Comparison of ENCODE assay signal across 16 cellular contexts in genomic region chr2:69525261-69525660, GRCh38.
DNase-seq lines count a peak whose midpoint lies in the region; ATAC-seq and TF ChIP-seq lines count a peak whose summit lies in the region.
"Had no signal": no experiment of that assay in that cellular context is flagged by ENCODE, and none has a peak within 500 bp of the region (broad histone marks: within the 10 kb centered on the region; RNA-seq: fewer than 3 reads in every experiment).

No MANE protein-coding gene starts in this region.

- H3K14ac ChIP-seq in H9 (ENCODE audit: insufficient read depth, low read length): no peak overlapping the region

- no peak overlapping the region for H3K23ac ChIP-seq in H9 (ENCODE audit: insufficient read length, low read depth, low read length)

- peaks cover 30 to 39% of the 10 kb centered on the region in 2 experiments for H3K4me1 Mint-ChIP-seq in H9

- H2BK5ac ChIP-seq in H9 (ENCODE audit: insufficient read length, low read length): no peak overlapping the region

- no peak overlapping the region for H4K91ac ChIP-seq in H9 (ENCODE audit: insufficient read length, low read depth, low read length)

- H3K27me3 ChIP-seq in H9 (ENCODE audit: insufficient read depth, low read length): no peaks in the 10 kb centered on the region
- H3K27me3 ChIP-seq in smooth muscle cell (ENCODE audit: low read depth): no peaks in the 10 kb centered on the region
- H3K27me3 ChIP-seq: BE2C had no signal

- peak overlapping the region; percentile 21 for H3K4me2 ChIP-seq in H9 (ENCODE audit: insufficient read depth, insufficient read length, low read length)
- H3K4me2 ChIP-seq in smooth muscle cell: no peak overlapping the region
- H3K4me2 ChIP-seq: SK-N-SH had no signal

- H3K23me2 ChIP-seq in H9 (ENCODE audit: insufficient read length, low read depth, low read length, poor library complexity, severe bottlenecking): no peaks in the 10 kb centered on the region

- DNase-seq in H9 (no peak), amniotic epithelial cell (ENCODE audit: low read depth) (peak; percentile 74), epithelial cell of esophagus (ENCODE audit: low read depth) (peak; percentile 41), smooth muscle cell (lab: John Stamatoyannopoulos, UW; ENCODE audit: unreplicated experiment) (no peak), kidney tubule cell (ENCODE audit: low spot score) (no peak)
- DNase-seq in NK-92 treated with Interleukin-12 subunit alpha and Interleukin-12 subunit beta, amount 100 ng/mL, for 24 hours (lab: John Stamatoyannopoulos, UW): no peak
- DNase-seq: BE2C; CD8-positive, alpha-beta memory T cell; NCI-H1105 treated with DMSO at 0.1 percent for 48 hours; NCI-H1694 treated with DMSO at 0.1 percent for 48 hours; NCI-H345; NCI-H526 treated with DMSO at 0.1 percent for 48 hours; SHP77; SK-N-SH had no signal

- H3F3A ChIP-seq in smooth muscle cell (ENCODE audit: low read depth): no peaks in the 10 kb centered on the region

- H3K4me3 ChIP-seq in epithelial cell of esophagus (ENCODE audit: low read length) (no peak overlapping the region), smooth muscle cell (no peak overlapping the region)
- H3K4me3 ChIP-seq: HAP-1 had no signal

- peak overlapping the region; percentile 78 to 98 (median 86); a peak in 5 of 7 replicates for H3K27ac Mint-ChIP-seq in H9

- no peak overlapping the region for H3K18ac ChIP-seq in H9 (ENCODE audit: insufficient read length, low read depth, low read length)

- no peak for ATAC-seq in HG02852 (IDR thresholded peaks at IDR 0.05; ENCODE audit: unreplicated experiment)

- H3K9ac ChIP-seq in H9 (ENCODE audit: extremely low read depth, insufficient read length, low read length) (no peak overlapping the region), smooth muscle cell (ENCODE audit: low read depth) (no peak overlapping the region)
- H3K9ac ChIP-seq: SK-N-SH had no signal

- H4K20me1 ChIP-seq in H9 (ENCODE audit: control insufficient read depth, insufficient read depth, insufficient read length): no peaks in the 10 kb centered on the region
- H4K20me1 ChIP-seq in smooth muscle cell (ENCODE audit: low read depth): no peaks in the 10 kb centered on the region

- H3K56ac ChIP-seq in H9 (ENCODE audit: insufficient read length, low read depth, low read length): no peak overlapping the region

- TF ChIP-seq CTCF in H9 (conservative IDR thresholded peaks at IDR 0.05): no peak
- no peak for TF ChIP-seq CTCF in epithelial cell of esophagus (IDR thresholded peaks at IDR 0.05; ENCODE audit: insufficient read depth, low read depth, low read length, missing control alignments)
- no peak for TF ChIP-seq CTCF in smooth muscle cell (IDR thresholded peaks at IDR 0.05; ENCODE audit: borderline replicate concordance, insufficient read depth, poor library complexity, severe bottlenecking)

- H3K4me3 Mint-ChIP-seq in H9: peak overlapping the region in 1 of 2 experiments; percentile 0; a peak in 1 of 5 replicates
- H3K4me3 Mint-ChIP-seq: CD8-positive, alpha-beta memory T cell had no signal

- no peak overlapping the region for H3T11ph ChIP-seq in H9 (ENCODE audit: low read length)

- H4K5ac ChIP-seq in H9 (ENCODE audit: insufficient read length, low read depth, low read length): no peak overlapping the region

- no CpG with 5 or more reads among the region's 3 CpGs for WGBS in H9 (ENCODE audit: extremely low coverage, insufficient read length, low lambda C conversion rate)
- WGBS in smooth muscle cell (ENCODE audit: low lambda C conversion rate): 68% methylated on average over 3 of the region's 3 CpGs

- H2AFZ ChIP-seq in H9 (ENCODE audit: low read length): no peak overlapping the region
- no peak overlapping the region for H2AFZ ChIP-seq in smooth muscle cell (ENCODE audit: low read depth)

- H3K27ac ChIP-seq in H9 (ENCODE audit: insufficient read length, low read depth, low read length): no peak overlapping the region
- peak overlapping the region; percentile 19 for H3K27ac ChIP-seq in smooth muscle cell (ENCODE audit: low read depth)

- no peak overlapping the region for H3K4ac ChIP-seq in H9 (ENCODE audit: low read depth, low read length)

- no peaks in the 10 kb centered on the region for H3K9me3 ChIP-seq in H9 (ENCODE audit: control insufficient read depth, low read depth, low read length)
- no peaks in the 10 kb centered on the region for H3K9me3 ChIP-seq in smooth muscle cell (replicated peaks; ENCODE audit: low read depth)
- H3K9me3 ChIP-seq: BE2C, HAP-1, SK-N-SH had no signal

- H4K8ac ChIP-seq in H9 (replicated peaks; ENCODE audit: insufficient read length, low read depth, low read length): no peak overlapping the region

- H3K27me3 Mint-ChIP-seq in H9 (ENCODE audit: low read depth): no peaks in the 10 kb centered on the region
- H3K27me3 Mint-ChIP-seq: CD8-positive, alpha-beta memory T cell had no signal

- peaks cover 8% of the 10 kb centered on the region for H3K36me3 ChIP-seq in smooth muscle cell (ENCODE audit: low read depth)
- H3K36me3 ChIP-seq: BE2C, HAP-1 had no signal

- no peaks in the 10 kb centered on the region for H3K9me3 Mint-ChIP-seq in H9
- H3K9me3 Mint-ChIP-seq: CD8-positive, alpha-beta memory T cell had no signal

- H3K79me2 ChIP-seq in H9 (ENCODE audit: insufficient read depth, low read length): no peaks in the 10 kb centered on the region
- no peaks in the 10 kb centered on the region for H3K79me2 ChIP-seq in smooth muscle cell (ENCODE audit: low read depth)

- no peak overlapping the region for H2BK20ac ChIP-seq in H9 (ENCODE audit: low read depth, low read length, poor library complexity, severe bottlenecking)

- no peak overlapping the region for H2AK5ac ChIP-seq in H9 (ENCODE audit: insufficient read length, low read length)

- no peaks in the 10 kb centered on the region for H3K79me1 ChIP-seq in H9 (ENCODE audit: insufficient read depth, low read depth, low read length, poor library complexity, severe bottlenecking)

- H2BK120ac ChIP-seq in H9 (ENCODE audit: low read depth, low read length, poor library complexity, severe bottlenecking): no peak overlapping the region

- peaks cover 6 to 32% (median 27%) of the 10 kb centered on the region in 3 experiments for H3K36me3 Mint-ChIP-seq in H9 (ENCODE audit: insufficient read depth in 1 of 3, low read depth in 3 of 3)

- H2BK12ac ChIP-seq in H9 (ENCODE audit: insufficient read length, low read depth, low read length): no peak overlapping the region

- peaks cover 10% of the 10 kb centered on the region; the same call in 1 of the 2 replicates for H3K4me1 ChIP-seq in H9 (ENCODE audit: insufficient read depth, low read length)
- no peaks in the 10 kb centered on the region for H3K4me1 ChIP-seq in smooth muscle cell (ENCODE audit: low read depth)
- H3K4me1 ChIP-seq: BE2C had no signal

- no peak overlapping the region for H2BK15ac ChIP-seq in H9 (ENCODE audit: low read depth, low read length)

Comparison
In these comparisons a context has a peak if more than half of its experiments do, and no peak if none do; other contexts are left out.
1. DNase-seq: peak in amniotic epithelial cell (single experiment) and epithelial cell of esophagus (single experiment); none in H9 (single experiment), smooth muscle cell (single experiment), NK-92 treated with Interleukin-12 subunit alpha and Interleukin-12 subunit beta, amount 100 ng/mL, for 24 hours (single experiment) and kidney tubule cell (single experiment).